In genomic region chr5:24714757-24715156, GRCh38 we compare ENCODE assay signal across 20 cellular contexts.
A peak's percentile ranks its signal among the peaks of the same experiment; 100 is the strongest.
DNase-seq lines count a peak whose midpoint lies in the region; ATAC-seq and TF ChIP-seq lines count a peak whose summit lies in the region.
"Had no signal": no experiment of that assay in that cellular context is flagged by ENCODE, and none has a peak within 500 bp of the region (broad histone marks: within the 10 kb centered on the region; RNA-seq: fewer than 3 reads in every experiment).

No MANE protein-coding gene starts in this region.

- in situ Hi-C loops in T47D (cut with HindIII; ENCODE audit: low pct_unique_long_range_greater_than_20kb, low sequenced_read_pairs) = no loop called here

- peak; percentile 49; the same call in 2 of the 3 replicates for ATAC-seq in SK-N-SH treated with all-trans-retinoic acid at 6 μM for 48 hours

- no peaks in the 10 kb centered on the region for H3K9me3 ChIP-seq in breast epithelium
- H3K9me3 ChIP-seq: esophagus muscularis mucosa, neutrophil had no signal

- H3K27ac ChIP-seq in breast epithelium = no peak overlapping the region
- H3K27ac ChIP-seq: esophagus muscularis mucosa, neutrophil, WERI-Rb-1 had no signal

- no peaks in the 10 kb centered on the region for H3K27me3 ChIP-seq in breast epithelium
- H3K27me3 ChIP-seq: esophagus muscularis mucosa, neutrophil had no signal

- no peaks in the 10 kb centered on the region for H3K36me3 ChIP-seq in breast epithelium
- H3K36me3 ChIP-seq: esophagus muscularis mucosa, neutrophil, WERI-Rb-1 had no signal

- no peak for TF ChIP-seq POLR2A in breast epithelium (IDR thresholded peaks at IDR 0.05)

- DNase-seq in T47D (ENCODE audit: low read depth in 1 of 2, low spot score in 1 of 2) (peak; percentile 5 to 7), breast epithelium (ENCODE audit: low spot score in 2 of 2) (no peak), NCI-H69 (lab: John Stamatoyannopoulos, UW) (peak; percentile 14), superior temporal gyrus (ENCODE audit: extremely low spot score) (peak; percentile 29), DMS153 (lab: John Stamatoyannopoulos, UW) (no peak), SW 1271 (lab: John Stamatoyannopoulos, UW) (no peak)
- no peak for DNase-seq in activated CD4-positive, alpha-beta T cell treated with anti-CD3 and anti-CD28 coated beads for 4 hours
- DNase-seq: activated CD4-positive, alpha-beta T cell treated with anti-CD3 and anti-CD28 coated beads, Interleukin-2, amount 50 U/mL, for 4 hours; activated gamma-delta T cell treated with Interleukin-2 at 50 U/mL for 16 hours; amniotic stem cell; CD4-positive, CD25-positive, alpha-beta regulatory T cell; central memory CD4-positive, alpha-beta T cell; Kasumi-1; NCI-H2171 treated with DMSO at 0.1 percent for 48 hours; stimulated activated CD8-positive, alpha-beta memory T cell treated with anti-CD3 and anti-CD28 coated beads, Interleukin-4, amount 100 ng/mL, for 48 hours; T-helper 2 cell; WERI-Rb-1 had no signal

- TF ChIP-seq CTCF in breast epithelium (IDR thresholded peaks at IDR 0.05) = no peak

- no peaks in the 10 kb centered on the region for H3K4me1 ChIP-seq in breast epithelium
- H3K4me1 ChIP-seq: esophagus muscularis mucosa had no signal

- intact Hi-C loops in breast epithelium (cut with DNase I; ENCODE audit: low total_unique reads) = no loop called here

- no peak overlapping the region for H3K4me3 ChIP-seq in breast epithelium
- H3K4me3 ChIP-seq: esophagus muscularis mucosa had no signal

TF ChIP-seq in SK-N-SH treated with all-trans-retinoic acid at 6 μM for 48 hours, 23 proteins besides CTCF, POLR2A, EP300 and RAD21:
- TF ChIP-seq, protein P1, sequence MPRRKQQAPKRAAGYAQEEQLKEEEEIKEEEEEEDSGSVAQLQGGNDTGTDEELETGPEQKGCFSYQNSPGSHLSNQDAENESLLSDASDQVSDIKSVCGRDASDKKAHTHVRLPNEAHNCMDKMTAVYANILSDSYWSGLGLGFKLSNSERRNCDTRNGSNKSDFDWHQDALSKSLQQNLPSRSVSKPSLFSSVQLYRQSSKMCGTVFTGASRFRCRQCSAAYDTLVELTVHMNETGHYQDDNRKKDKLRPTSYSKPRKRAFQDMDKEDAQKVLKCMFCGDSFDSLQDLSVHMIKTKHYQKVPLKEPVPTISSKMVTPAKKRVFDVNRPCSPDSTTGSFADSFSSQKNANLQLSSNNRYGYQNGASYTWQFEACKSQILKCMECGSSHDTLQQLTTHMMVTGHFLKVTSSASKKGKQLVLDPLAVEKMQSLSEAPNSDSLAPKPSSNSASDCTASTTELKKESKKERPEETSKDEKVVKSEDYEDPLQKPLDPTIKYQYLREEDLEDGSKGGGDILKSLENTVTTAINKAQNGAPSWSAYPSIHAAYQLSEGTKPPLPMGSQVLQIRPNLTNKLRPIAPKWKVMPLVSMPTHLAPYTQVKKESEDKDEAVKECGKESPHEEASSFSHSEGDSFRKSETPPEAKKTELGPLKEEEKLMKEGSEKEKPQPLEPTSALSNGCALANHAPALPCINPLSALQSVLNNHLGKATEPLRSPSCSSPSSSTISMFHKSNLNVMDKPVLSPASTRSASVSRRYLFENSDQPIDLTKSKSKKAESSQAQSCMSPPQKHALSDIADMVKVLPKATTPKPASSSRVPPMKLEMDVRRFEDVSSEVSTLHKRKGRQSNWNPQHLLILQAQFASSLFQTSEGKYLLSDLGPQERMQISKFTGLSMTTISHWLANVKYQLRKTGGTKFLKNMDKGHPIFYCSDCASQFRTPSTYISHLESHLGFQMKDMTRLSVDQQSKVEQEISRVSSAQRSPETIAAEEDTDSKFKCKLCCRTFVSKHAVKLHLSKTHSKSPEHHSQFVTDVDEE (CRISPR knock-in tag; IDR thresholded peaks at IDR 0.05) = no peak
- TF ChIP-seq RARB (CRISPR knock-in tag; IDR thresholded peaks at IDR 0.05) (no peak), ZNF565 (CRISPR knock-in tag; conservative IDR thresholded peaks at IDR 0.05; ENCODE audit: low read depth) (no peak), ESRRG (CRISPR knock-in tag; IDR thresholded peaks at IDR 0.05) (no peak), ARNTL (CRISPR knock-in tag; IDR thresholded peaks at IDR 0.05; ENCODE audit: borderline replicate concordance, low read depth) (no peak), CSRNP3 (CRISPR knock-in tag; IDR thresholded peaks at IDR 0.05) (no peak), CSDC2 (CRISPR knock-in tag; IDR thresholded peaks at IDR 0.05) (no peak), ZNF8 (CRISPR knock-in tag; IDR thresholded peaks at IDR 0.05) (no peak), CREB5 (CRISPR knock-in tag; IDR thresholded peaks at IDR 0.05; ENCODE audit: low read depth) (no peak), ZNF70 (CRISPR knock-in tag; IDR thresholded peaks at IDR 0.05) (no peak), PATZ1 (CRISPR knock-in tag; IDR thresholded peaks at IDR 0.05; ENCODE audit: borderline replicate concordance) (no peak), PPARA (CRISPR knock-in tag; IDR thresholded peaks at IDR 0.05; ENCODE audit: borderline replicate concordance) (no peak), BACH2 (CRISPR knock-in tag; IDR thresholded peaks at IDR 0.05; ENCODE audit: borderline replicate concordance) (no peak), TCF4 (CRISPR knock-in tag; IDR thresholded peaks at IDR 0.05; ENCODE audit: borderline replicate concordance) (no peak), ZFP30 (CRISPR knock-in tag; IDR thresholded peaks at IDR 0.05) (no peak)
- TF ChIP-seq, protein P2, sequence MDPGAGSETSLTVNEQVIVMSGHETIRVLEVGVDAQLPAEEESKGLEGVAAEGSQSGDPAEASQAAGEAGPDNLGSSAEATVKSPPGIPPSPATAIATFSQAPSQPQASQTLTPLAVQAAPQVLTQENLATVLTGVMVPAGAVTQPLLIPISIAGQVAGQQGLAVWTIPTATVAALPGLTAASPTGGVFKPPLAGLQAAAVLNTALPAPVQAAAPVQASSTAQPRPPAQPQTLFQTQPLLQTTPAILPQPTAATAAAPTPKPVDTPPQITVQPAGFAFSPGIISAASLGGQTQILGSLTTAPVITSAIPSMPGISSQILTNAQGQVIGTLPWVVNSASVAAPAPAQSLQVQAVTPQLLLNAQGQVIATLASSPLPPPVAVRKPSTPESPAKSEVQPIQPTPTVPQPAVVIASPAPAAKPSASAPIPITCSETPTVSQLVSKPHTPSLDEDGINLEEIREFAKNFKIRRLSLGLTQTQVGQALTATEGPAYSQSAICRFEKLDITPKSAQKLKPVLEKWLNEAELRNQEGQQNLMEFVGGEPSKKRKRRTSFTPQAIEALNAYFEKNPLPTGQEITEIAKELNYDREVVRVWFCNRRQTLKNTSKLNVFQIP (CRISPR knock-in tag; IDR thresholded peaks at IDR 0.05; ENCODE audit: borderline replicate concordance, low read depth) = no peak
TF ChIP-seq in SK-N-SH treated with all-trans-retinoic acid at 6 μM for 48 hours: peak in this region for 0.

Comparison
In these comparisons a context has a peak if more than half of its experiments do, and no peak if none do; other contexts are left out.
1. DNase-seq: peak in T47D (2 of 2), NCI-H69 (single experiment) and superior temporal gyrus (single experiment); none in breast epithelium (0 of 2), DMS153 (single experiment), activated CD4-positive, alpha-beta T cell treated with anti-CD3 and anti-CD28 coated beads for 4 hours (0 of 2) and SW 1271 (0 of 2).